21 cellular contexts compared by ENCODE assay signal in the genomic region with DNA sequence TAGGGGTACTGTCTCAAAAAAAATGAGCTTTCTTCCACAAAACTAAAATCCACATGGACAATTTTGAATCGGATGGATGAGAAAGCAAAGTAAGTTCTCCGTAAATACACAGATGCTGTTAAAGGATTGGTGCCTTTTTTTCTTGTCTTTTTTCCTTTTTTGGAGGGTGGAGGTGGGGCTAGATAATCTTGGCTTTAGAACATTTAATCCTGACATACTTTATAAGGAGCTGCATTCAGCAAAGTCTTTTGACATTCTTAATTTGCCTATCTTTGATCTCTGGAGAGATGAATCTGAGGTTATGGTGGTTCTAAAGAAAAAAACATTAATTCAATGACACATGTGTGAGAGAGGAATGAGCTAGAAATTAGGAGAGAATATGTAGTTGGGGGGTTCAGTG.
DNase-seq lines count a peak whose midpoint lies in the region; ATAC-seq and TF ChIP-seq lines count a peak whose summit lies in the region.
"Had no signal": no experiment of that assay in that cellular context is flagged by ENCODE, and none has a peak within 500 bp of the region (broad histone marks: within the 10 kb centered on the region; RNA-seq: fewer than 3 reads in every experiment).

No MANE protein-coding gene starts in this region.

- H3K9ac ChIP-seq in Karpas-422 (ENCODE audit: low read length), result no peak overlapping the region
- H3K9ac ChIP-seq: BLaER1 had no signal

- H2AFZ ChIP-seq in Karpas-422 (ENCODE audit: low read length), result no peak overlapping the region

- DNase-seq in G401 (ENCODE audit: low spot score), result peak; percentile 29
- DNase-seq in Karpas-422, result no peak
- DNase-seq in cerebellar cortex (ENCODE audit: low spot score), result peak; percentile 63
- no peak for DNase-seq in NCI-H774 (lab: John Stamatoyannopoulos, UW)
- DNase-seq in MV-4-11 (lab: John Stamatoyannopoulos, UW), result no peak
- no peak for DNase-seq in H4 (ENCODE audit: low spot score)
- DNase-seq in psoas muscle, result no peak
- DNase-seq: activated gamma-delta T cell treated with Interleukin-2 at 50 U/mL for 16 hours; activated T-cell treated with anti-CD3 and anti-CD28 coated beads, Interleukin-2, amount 50 U/mL, for 24 hours; GF-D8; left cardiac atrium; NCI-H1092; NCI-H187; NCI-H524 treated with DMSO at 0.1 percent for 48 hours; right lobe of liver; stimulated activated CD4-positive, alpha-beta T cell treated with anti-CD3 and anti-CD28 coated beads, Interleukin-4, amount 100 ng/mL, for 4 hours; substantia nigra; T-helper 17 cell had no signal

- peaks cover 14% of the 10 kb centered on the region for H3K4me1 ChIP-seq in Karpas-422 (ENCODE audit: low read length)
- H3K4me1 ChIP-seq in mesodermal cell (ENCODE audit: control insufficient read depth, insufficient read depth, low read length, poor library complexity, severe bottlenecking), result peaks cover 19% of the 10 kb centered on the region
- H3K4me1 ChIP-seq in psoas muscle, result no peaks in the 10 kb centered on the region

- H3K36me3 ChIP-seq in Karpas-422 (ENCODE audit: insufficient read depth, low read length) (no peaks in the 10 kb centered on the region), mesodermal cell (ENCODE audit: control insufficient read depth, insufficient read depth, low read length) (no peaks in the 10 kb centered on the region), psoas muscle (ENCODE audit: insufficient read depth in 1 of 2, low read depth in 1 of 2) (no peaks in the 10 kb centered on the region)
- H3K36me3 ChIP-seq: BLaER1, right lobe of liver had no signal

- no peaks in the 10 kb centered on the region for H3K79me2 ChIP-seq in Karpas-422 (ENCODE audit: low read length)

- no peaks in the 10 kb centered on the region for H3K27me3 ChIP-seq in Karpas-422 (ENCODE audit: low read length)
- H3K27me3 ChIP-seq in psoas muscle (ENCODE audit: insufficient read depth in 3 of 3, low read length in 2 of 3), result no peaks in the 10 kb centered on the region
- H3K27me3 ChIP-seq: BLaER1, right lobe of liver had no signal

- no peaks in the 10 kb centered on the region for H3K9me3 ChIP-seq in Karpas-422 (ENCODE audit: low read length)
- H3K9me3 ChIP-seq in mesodermal cell (ENCODE audit: control insufficient read depth, low read length), result no peaks in the 10 kb centered on the region
- H3K9me3 ChIP-seq in psoas muscle, result no peaks in the 10 kb centered on the region
- H3K9me3 ChIP-seq: BLaER1, right lobe of liver had no signal

- WGBS in mesodermal cell (ENCODE audit: insufficient coverage in 2 of 2), 2 experiments, result 100% methylated on average over 1 of the region's 2 CpGs; no CpG with 5 or more reads in 1 of the 2 experiments
- 66 to 98% (median 94%) methylated on average over 2 of the region's 2 CpGs for WGBS in psoas muscle, 3 donors

- H3K27ac ChIP-seq in Karpas-422 (ENCODE audit: low read length), result no peak overlapping the region
- H3K27ac ChIP-seq in mesodermal cell (ENCODE audit: low read depth, low read length, severe bottlenecking), result peak overlapping the region; percentile 90
- H3K27ac ChIP-seq in psoas muscle, result no peak overlapping the region
- H3K27ac ChIP-seq: BLaER1, right lobe of liver had no signal

- H4K20me1 ChIP-seq in Karpas-422 (ENCODE audit: insufficient read depth, low read depth, low read length), result no peaks in the 10 kb centered on the region
- H4K20me1 ChIP-seq: BLaER1 had no signal

- H3K4me2 ChIP-seq in Karpas-422 (ENCODE audit: low read depth, low read length, poor library complexity, severe bottlenecking), result peak overlapping the region; percentile 16
- H3K4me2 ChIP-seq: BLaER1 had no signal

- no peak overlapping the region for H3K4me3 ChIP-seq in Karpas-422 (ENCODE audit: low read length)
- H3K4me3 ChIP-seq in mesodermal cell (ENCODE audit: extremely low read depth, insufficient read depth, low read length, poor library complexity, severe bottlenecking), result no peak overlapping the region
- no peak overlapping the region for H3K4me3 ChIP-seq in psoas muscle
- H3K4me3 ChIP-seq: BLaER1, right lobe of liver had no signal

- intact Hi-C loops in psoas muscle (cut with DNase I), result no loop called here

- TF ChIP-seq CTCF in psoas muscle (IDR thresholded peaks at IDR 0.05), result no peak

- H3K9me2 ChIP-seq in Karpas-422 (replicated peaks; ENCODE audit: insufficient read depth, low read length), result no peaks in the 10 kb centered on the region

- ATAC-seq in psoas muscle, result no peak
- ATAC-seq: left cardiac atrium; stimulated activated memory B cell treated with anti-CD40 and anti-IgM and Interleukin-4, amounts not matched to agents 10 μg/mL and 1 μg/mL and 100 μg/mL, for 72 hours; T-helper 17 cell had no signal

- in situ Hi-C loops in G401 (cut with HindIII; ENCODE audit: low sequenced_read_pairs), result no loop called here

Comparison
In these comparisons a context has a peak if more than half of its experiments do, and no peak if none do; other contexts are left out.
1. DNase-seq: peak in G401 (single experiment) and cerebellar cortex (single experiment); none in Karpas-422 (single experiment), NCI-H774 (single experiment), MV-4-11 (single experiment), H4 (single experiment) and psoas muscle (0 of 2).